ENCODE assay signal across 9 cellular contexts in genomic region chr6:129875610-129876515, GRCh38. TPM values are rescaled to one million over a fixed set of nuclear protein-coding genes. Genes with fewer than 3 reads are reported as not detected.
DNase-seq lines count a peak whose midpoint lies in the region; ATAC-seq lines count a peak whose summit lies in the region.
"Had no signal": no experiment of that assay in that cellular context is flagged by ENCODE, and none has a peak within 500 bp of the region (broad histone marks: within the 10 kb centered on the region; RNA-seq: fewer than 3 reads in every experiment).

No MANE protein-coding gene starts in this region.

- H3K36me3 Mint-ChIP-seq in activated T-helper 2 cell treated with anti-CD3 and anti-CD28 coated beads, Interferon-gamma antibody, Interleukin-2, Interleukin-4, amounts not matched to agents 10 μg/mL and 5 μg/mL and 100 μg/mL, durations not matched to agents 14 hours and 24 hours and 36 hours (ENCODE audit: low read depth): peaks cover 8% of the 10 kb centered on the region

- H3K4me3 Mint-ChIP-seq in activated T-helper 2 cell treated with anti-CD3 and anti-CD28 coated beads, Interferon-gamma antibody, Interleukin-2, Interleukin-4, amounts not matched to agents 10 μg/mL and 5 μg/mL and 100 μg/mL, durations not matched to agents 14 hours and 24 hours and 36 hours (ENCODE audit: low read depth): no peak overlapping the region

- ATAC-seq in GM18519 (IDR thresholded peaks at IDR 0.05; ENCODE audit: low FRiP score, unreplicated experiment) (peak; percentile 94), GM21381 (IDR thresholded peaks at IDR 0.05; ENCODE audit: unreplicated experiment) (peak; percentile 82), HG03159 (IDR thresholded peaks at IDR 0.05; ENCODE audit: unreplicated experiment) (peak; percentile 95)

- peaks cover 18% of the 10 kb centered on the region for H3K4me1 Mint-ChIP-seq in activated T-helper 2 cell treated with anti-CD3 and anti-CD28 coated beads, Interferon-gamma antibody, Interleukin-2, Interleukin-4, amounts not matched to agents 10 μg/mL and 5 μg/mL and 100 μg/mL, durations not matched to agents 14 hours and 24 hours and 36 hours (ENCODE audit: low read depth)

- DNase-seq in activated T-helper 2 cell treated with anti-CD3 and anti-CD28 coated beads, Interferon-gamma antibody, Interleukin-2, Interleukin-4, amounts not matched to agents 10 μg/mL and 5 μg/mL and 100 μg/mL, durations not matched to agents 14 hours and 24 hours and 36 hours (ENCODE audit: low spot score): no peak
- DNase-seq in islet precursor cell: no peak
- DNase-seq in COLO668 (lab: John Stamatoyannopoulos, UW; ENCODE audit: unreplicated experiment): no peak
- DNase-seq in AG08396 (ENCODE audit: low spot score): no peak
- DNase-seq in mucosa of gallbladder (ENCODE audit: low spot score): no peak

- peaks cover 26% of the 10 kb centered on the region for H3K9me3 Mint-ChIP-seq in activated T-helper 2 cell treated with anti-CD3 and anti-CD28 coated beads, Interferon-gamma antibody, Interleukin-2, Interleukin-4, amounts not matched to agents 10 μg/mL and 5 μg/mL and 100 μg/mL, durations not matched to agents 14 hours and 24 hours and 36 hours

- peak overlapping the region; percentile 15 for H3K27ac Mint-ChIP-seq in activated T-helper 2 cell treated with anti-CD3 and anti-CD28 coated beads, Interferon-gamma antibody, Interleukin-2, Interleukin-4, amounts not matched to agents 10 μg/mL and 5 μg/mL and 100 μg/mL, durations not matched to agents 14 hours and 24 hours and 36 hours

- H3K27me3 Mint-ChIP-seq in activated T-helper 2 cell treated with anti-CD3 and anti-CD28 coated beads, Interferon-gamma antibody, Interleukin-2, Interleukin-4, amounts not matched to agents 10 μg/mL and 5 μg/mL and 100 μg/mL, durations not matched to agents 14 hours and 24 hours and 36 hours (ENCODE audit: low read depth): peaks cover 5% of the 10 kb centered on the region

- intact Hi-C loops in activated T-helper 2 cell treated with anti-CD3 and anti-CD28 coated beads, Interferon-gamma antibody, Interleukin-2, Interleukin-4, amounts not matched to agents 10 μg/mL and 5 μg/mL and 100 μg/mL, durations not matched to agents 14 hours and 24 hours and 36 hours (cut with micrococcal nuclease): no loop called here

RNA-seq across cellular contexts. Expression of gene TMEM244, which starts 14.7 kb away (rescaled TPM):
- total RNA-seq in activated T-helper 2 cell treated with anti-CD3 and anti-CD28 coated beads, Interferon-gamma antibody, Interleukin-2, Interleukin-4, amounts not matched to agents 10 μg/mL and 5 μg/mL and 100 μg/mL, durations not matched to agents 14 hours and 24 hours and 36 hours: not detected in 2 replicates
- total RNA-seq in mucosa of gallbladder: not detected
- total RNA-seq: SJSA1 had no signal
